1 cellular context compared by ENCODE assay signal in the genomic region with DNA sequence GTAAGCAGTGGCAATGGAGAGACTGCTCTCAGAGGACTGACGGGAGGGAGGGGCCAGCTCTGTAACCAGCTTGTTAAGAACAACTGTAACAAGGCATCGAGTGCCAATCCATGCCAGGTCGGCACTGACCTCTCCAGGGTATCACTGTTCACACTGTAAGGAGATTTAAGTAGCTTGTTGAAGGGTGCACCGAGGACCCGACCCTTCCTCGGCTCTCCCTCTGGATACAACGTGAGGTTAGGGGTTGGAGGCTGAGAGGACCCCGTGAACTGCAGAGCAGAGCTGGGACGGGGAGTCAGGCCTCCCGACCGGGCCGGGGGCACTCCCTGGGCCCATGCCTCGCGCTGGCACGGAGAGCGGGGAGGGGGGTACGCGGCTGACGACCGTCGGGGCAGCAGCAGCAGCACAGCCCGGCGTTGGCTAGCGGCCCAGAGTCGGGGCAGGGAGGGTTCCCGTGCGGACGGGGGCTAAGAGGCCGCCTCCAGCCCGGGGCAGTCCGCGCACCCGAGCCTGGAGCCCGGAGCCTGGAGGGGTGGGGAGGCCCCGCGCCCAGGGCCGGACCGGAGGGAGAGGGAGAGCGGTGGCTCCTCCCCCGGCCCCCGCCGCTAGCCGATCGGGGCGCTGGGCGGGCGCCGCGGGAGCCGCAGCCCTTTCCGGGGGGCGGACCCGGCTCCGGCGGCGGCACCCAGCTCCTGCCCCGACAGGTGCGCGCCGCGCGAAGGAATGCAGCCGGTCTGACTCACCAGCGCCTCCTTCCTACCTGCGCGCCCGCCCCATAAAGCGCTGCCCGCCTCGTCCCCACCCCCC.
TF ChIP-seq lines count a peak whose summit lies in the region.

Gene ITGB4 (plus strand): TSS at position 804 of the 807 bp plus-strand sequence. CDS start 3,245 bp downstream, outside the sequence.

TF ChIP-seq in K562, 482 proteins besides CTCF, POLR2A, EP300 and RAD21 (continued from another document):
- no peak for TF ChIP-seq MGA (IDR thresholded peaks at IDR 0.05)
- TF ChIP-seq TSC22D4 (tag; IDR thresholded peaks at IDR 0.05), result no peak
- TF ChIP-seq CXXC5 (CRISPR knock-in tag; IDR thresholded peaks at IDR 0.05), result peak; percentile 33; the same call in 1 of the 2 replicates
- no peak for TF ChIP-seq ZNF197 (CRISPR knock-in tag; IDR thresholded peaks at IDR 0.05; ENCODE audit: low read depth)
- TF ChIP-seq RBM22 (IDR thresholded peaks at IDR 0.05; ENCODE audit: low read depth, low read length, poor library complexity, severe bottlenecking), result no peak
- no peak for TF ChIP-seq XRCC4 (IDR thresholded peaks at IDR 0.05; ENCODE audit: extremely low read depth, insufficient read depth, insufficient read length)
- peak; percentile 63 for TF ChIP-seq NFIC (IDR thresholded peaks at IDR 0.05)
- no peak for TF ChIP-seq ARNT (IDR thresholded peaks at IDR 0.05)
- TF ChIP-seq MEF2D (tag; conservative IDR thresholded peaks at IDR 0.05; ENCODE audit: low read depth), result no peak
- no peak for TF ChIP-seq ZNF507 (tag; conservative IDR thresholded peaks at IDR 0.05)
- no peak for TF ChIP-seq NCOR1 (IDR thresholded peaks at IDR 0.05)
- no peak for TF ChIP-seq LCOR (CRISPR knock-in tag; IDR thresholded peaks at IDR 0.05)
- no peak for TF ChIP-seq TAL1 (IDR thresholded peaks at IDR 0.05)
- TF ChIP-seq MTA3 (IDR thresholded peaks at IDR 0.05; ENCODE audit: borderline replicate concordance), result no peak
